In genomic region chr22:38697055-38697980, GRCh38 we compare ENCODE assay signal across 8 cellular contexts. TPM values are rescaled to one million over a fixed set of nuclear protein-coding genes. Genes with fewer than 3 reads are reported as not detected.
DNase-seq lines count a peak whose midpoint lies in the region; ATAC-seq and TF ChIP-seq lines count a peak whose summit lies in the region.

No MANE protein-coding gene starts in this region.

- H3K79me2 ChIP-seq in SU-DHL-6 (ENCODE audit: insufficient read depth, low read length) = peaks cover 50% of the 10 kb centered on the region

- H3K4me3 ChIP-seq in SU-DHL-6 (ENCODE audit: insufficient read depth, low read length, poor library complexity, severe bottlenecking) (no peak overlapping the region), esophagus muscularis mucosa (peak overlapping the region in 3 of 4 donors; percentile 1 to 71 (median 24))

- H3K27me3 ChIP-seq in SU-DHL-6 (ENCODE audit: low read length) (no peaks in the 10 kb centered on the region), esophagus muscularis mucosa (no peaks in the 10 kb centered on the region)

- in situ Hi-C loops in GM13977 (cut with MboI; ENCODE audit: low pct_unique_long_range_greater_than_20kb, low sequenced_read_pairs, unreplicated experiment) = no loop called here

- H3K9me2 ChIP-seq in SU-DHL-6 (replicated peaks; ENCODE audit: insufficient read depth, low read length) = no peaks in the 10 kb centered on the region

- 54% methylated on average over 10 of the region's 10 CpGs for WGBS in esophagus muscularis mucosa

- H3K27ac ChIP-seq in SU-DHL-6 (ENCODE audit: low read depth, low read length) (no peak overlapping the region), esophagus muscularis mucosa (replicated peaks in 1 of 4) (peak overlapping the region; percentile 96 to 99 (median 98))

- no peak overlapping the region for H2AFZ ChIP-seq in SU-DHL-6 (ENCODE audit: low read depth, low read length, severe bottlenecking)

- TF ChIP-seq POLR2A in esophagus muscularis mucosa (IDR thresholded peaks at IDR 0.05; ENCODE audit: low read depth) = no peak

- H3K9me3 ChIP-seq in SU-DHL-6 (ENCODE audit: insufficient read depth, low read length) (no peaks in the 10 kb centered on the region), esophagus muscularis mucosa (no peaks in the 10 kb centered on the region)

- TF ChIP-seq EP300 in esophagus muscularis mucosa (IDR thresholded peaks at IDR 0.05) = no peak

- H4K20me1 ChIP-seq in SU-DHL-6 (ENCODE audit: low read depth, low read length) = no peaks in the 10 kb centered on the region

- H3K4me1 ChIP-seq in esophagus muscularis mucosa = peaks cover 50 to 84% (median 66%) of the 10 kb centered on the region in 4 donors

- ATAC-seq in GM21825 (IDR thresholded peaks at IDR 0.05; ENCODE audit: unreplicated experiment) = no peak

- DNase-seq in EH (ENCODE audit: low read depth) (peak; percentile 51), esophagus muscularis mucosa (ENCODE audit: extremely low spot score) (no peak), pons (ENCODE audit: low spot score) (peak; percentile 67), iPS-NIHi11 (ENCODE audit: low spot score) (no peak), GM13977 (ENCODE audit: low spot score) (no peak), NCI-H526 (lab: John Stamatoyannopoulos, UW) (no peak)

- H3K9ac ChIP-seq in SU-DHL-6 (ENCODE audit: low read length) = no peak overlapping the region

- H3K36me3 ChIP-seq in SU-DHL-6 (ENCODE audit: low read length) (no peaks in the 10 kb centered on the region), esophagus muscularis mucosa (peaks cover 0 to 15% (median 6%) of the 10 kb centered on the region in 4 donors)

- H3F3A ChIP-seq in SU-DHL-6 (ENCODE audit: insufficient read depth) = peaks cover 4% of the 10 kb centered on the region; the same call in 1 of the 2 replicates

- peak overlapping the region; percentile 100 for H3K4me2 ChIP-seq in SU-DHL-6 (ENCODE audit: low read depth, low read length, poor library complexity, severe bottlenecking)

- TF ChIP-seq CTCF in SU-DHL-6 (IDR thresholded peaks at IDR 0.05; ENCODE audit: insufficient read depth, low read length, poor library complexity, severe bottlenecking) = no peak
- no peak for TF ChIP-seq CTCF in esophagus muscularis mucosa (IDR thresholded peaks at IDR 0.05)
- no peak for TF ChIP-seq CTCF in GM13977 (IDR thresholded peaks at IDR 0.05; ENCODE audit: extremely low read depth, insufficient read depth, missing control alignments)

- intact Hi-C loops in esophagus muscularis mucosa (cut with DNase I) = no loop called here

RNA-seq across cellular contexts. Expression of gene JOSD1, which starts 3.4 kb away (rescaled TPM):
- total RNA-seq in esophagus muscularis mucosa = 10 to 100 TPM; 49.4 to 76.9 (median 59.4) TPM

RNA-seq across cellular contexts. Expression of gene GTPBP1, which starts 8.4 kb away (rescaled TPM):
- total RNA-seq in esophagus muscularis mucosa = 10 to 100 TPM; 35.7 to 62.5 (median 50.6) TPM

RNA-seq across cellular contexts. Expression of gene TOMM22, which starts 15.6 kb away (rescaled TPM):
- 10 to 100 TPM; 25.7 to 36.8 (median 32.2) TPM for total RNA-seq in esophagus muscularis mucosa

RNA-seq across cellular contexts. Expression of gene CBY1, which starts 40.9 kb away (rescaled TPM):
- total RNA-seq in esophagus muscularis mucosa = 10 to 100 TPM; 25.2 to 36.9 (median 33.9) TPM

RNA-seq across cellular contexts. Expression of gene FAM227A, which starts 41.1 kb away (rescaled TPM):
- 1 to 10 TPM in 1 of 4 donors, under 1 TPM in 3; 0.33 to 2.9 (median 0.86) TPM for total RNA-seq in esophagus muscularis mucosa

Comparison
In these comparisons a context has a peak if more than half of its experiments do, and no peak if none do; other contexts are left out.
1. DNase-seq: peak in EH (single experiment) and pons (single experiment); none in esophagus muscularis mucosa (single experiment), iPS-NIHi11 (single experiment), GM13977 (single experiment) and NCI-H526 (0 of 2).